ENCODE assay signal across 1 cellular context in the genomic region with DNA sequence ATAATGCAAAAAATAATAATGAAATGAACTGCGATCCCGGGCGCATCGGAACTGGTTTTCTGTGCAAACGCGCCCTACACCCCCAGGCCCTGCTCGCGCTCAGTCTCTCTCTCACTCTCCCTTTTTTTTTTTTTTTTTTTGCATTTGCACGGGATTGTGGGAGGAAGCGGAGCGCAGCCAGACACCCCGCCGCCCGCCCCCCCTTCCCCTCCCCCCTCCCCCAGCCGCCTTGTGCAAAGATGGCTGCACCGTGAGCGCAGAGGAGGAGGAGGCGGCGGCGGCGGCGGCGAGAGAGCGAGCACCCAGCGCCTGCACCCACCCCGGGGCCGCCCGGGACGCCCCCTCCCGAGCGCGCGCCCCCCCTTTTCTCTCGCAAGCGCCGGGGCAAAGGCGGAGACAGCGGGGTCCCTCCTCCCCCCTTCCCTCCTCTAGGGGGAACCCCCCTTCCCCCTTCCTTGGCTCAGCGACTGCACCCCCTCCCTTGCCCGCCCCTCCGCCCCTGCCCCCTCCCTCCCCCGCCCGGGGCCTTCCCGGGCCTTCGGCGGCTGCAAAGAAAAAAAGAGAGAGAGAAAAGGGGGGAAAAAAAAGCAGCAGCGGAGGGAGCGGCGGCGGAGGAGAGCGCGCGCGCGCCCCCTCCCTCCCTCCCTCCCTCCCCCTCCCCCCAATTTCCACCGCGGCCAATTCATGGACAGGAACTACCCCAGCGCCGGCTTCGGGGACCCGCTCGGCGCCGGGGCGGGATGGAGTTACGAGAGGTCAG.
TF ChIP-seq lines count a peak whose summit lies in the region.

A gene with protein sequence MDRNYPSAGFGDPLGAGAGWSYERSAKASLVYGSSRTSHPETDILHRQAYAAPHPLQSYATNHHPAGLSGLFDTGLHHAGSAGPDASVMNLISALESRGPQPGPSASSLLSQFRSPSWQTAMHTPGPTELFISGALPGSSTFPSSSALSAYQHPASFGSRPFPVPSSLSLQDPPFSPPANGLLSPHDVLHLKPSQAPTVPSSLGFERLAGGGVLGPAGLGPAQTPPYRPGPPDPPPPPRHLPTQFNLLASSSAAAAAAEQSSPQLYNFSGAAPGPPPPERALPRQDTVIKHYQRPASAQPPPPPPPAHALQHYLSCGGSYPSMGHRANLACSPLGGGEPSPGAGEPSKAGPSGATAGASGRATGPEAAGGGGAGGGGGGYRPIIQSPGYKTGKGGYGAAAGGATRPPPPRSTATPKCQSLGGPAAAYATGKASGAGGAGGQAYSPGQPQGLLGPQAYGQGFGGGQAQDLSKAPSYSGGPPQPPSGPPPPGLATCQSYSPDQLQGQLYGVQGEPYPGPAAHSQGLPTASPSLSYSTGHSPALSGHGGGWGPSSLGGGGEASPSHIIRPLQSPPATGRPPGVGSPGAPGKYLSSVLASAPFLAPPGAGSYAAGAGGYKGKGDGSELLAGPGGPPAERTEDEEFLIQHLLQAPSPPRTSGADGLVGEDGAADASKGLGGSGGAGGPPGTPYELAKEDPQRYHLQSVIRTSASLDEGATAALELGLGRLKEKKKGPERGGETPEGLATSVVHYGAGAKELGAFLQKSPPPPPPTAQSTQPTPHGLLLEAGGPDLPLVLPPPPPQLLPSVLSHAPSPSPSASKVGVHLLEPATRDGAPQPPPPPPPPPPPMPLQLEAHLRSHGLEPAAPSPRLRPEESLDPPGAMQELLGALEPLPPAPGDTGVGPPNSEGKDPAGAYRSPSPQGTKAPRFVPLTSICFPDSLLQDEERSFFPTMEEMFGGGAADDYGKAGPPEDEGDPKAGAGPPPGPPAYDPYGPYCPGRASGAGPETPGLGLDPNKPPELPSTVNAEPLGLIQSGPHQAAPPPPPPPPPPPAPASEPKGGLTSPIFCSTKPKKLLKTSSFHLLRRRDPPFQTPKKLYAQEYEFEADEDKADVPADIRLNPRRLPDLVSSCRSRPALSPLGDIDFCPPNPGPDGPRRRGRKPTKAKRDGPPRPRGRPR (N-terminal part only) (plus strand): TSS at position 212 of the 760 bp plus-strand sequence. CDS start 473 bp downstream, at position 685.

TF ChIP-seq in K562, 482 proteins besides CTCF, POLR2A, EP300 and RAD21 (continued from another document and continues in another):
- TF ChIP-seq, protein P1, sequence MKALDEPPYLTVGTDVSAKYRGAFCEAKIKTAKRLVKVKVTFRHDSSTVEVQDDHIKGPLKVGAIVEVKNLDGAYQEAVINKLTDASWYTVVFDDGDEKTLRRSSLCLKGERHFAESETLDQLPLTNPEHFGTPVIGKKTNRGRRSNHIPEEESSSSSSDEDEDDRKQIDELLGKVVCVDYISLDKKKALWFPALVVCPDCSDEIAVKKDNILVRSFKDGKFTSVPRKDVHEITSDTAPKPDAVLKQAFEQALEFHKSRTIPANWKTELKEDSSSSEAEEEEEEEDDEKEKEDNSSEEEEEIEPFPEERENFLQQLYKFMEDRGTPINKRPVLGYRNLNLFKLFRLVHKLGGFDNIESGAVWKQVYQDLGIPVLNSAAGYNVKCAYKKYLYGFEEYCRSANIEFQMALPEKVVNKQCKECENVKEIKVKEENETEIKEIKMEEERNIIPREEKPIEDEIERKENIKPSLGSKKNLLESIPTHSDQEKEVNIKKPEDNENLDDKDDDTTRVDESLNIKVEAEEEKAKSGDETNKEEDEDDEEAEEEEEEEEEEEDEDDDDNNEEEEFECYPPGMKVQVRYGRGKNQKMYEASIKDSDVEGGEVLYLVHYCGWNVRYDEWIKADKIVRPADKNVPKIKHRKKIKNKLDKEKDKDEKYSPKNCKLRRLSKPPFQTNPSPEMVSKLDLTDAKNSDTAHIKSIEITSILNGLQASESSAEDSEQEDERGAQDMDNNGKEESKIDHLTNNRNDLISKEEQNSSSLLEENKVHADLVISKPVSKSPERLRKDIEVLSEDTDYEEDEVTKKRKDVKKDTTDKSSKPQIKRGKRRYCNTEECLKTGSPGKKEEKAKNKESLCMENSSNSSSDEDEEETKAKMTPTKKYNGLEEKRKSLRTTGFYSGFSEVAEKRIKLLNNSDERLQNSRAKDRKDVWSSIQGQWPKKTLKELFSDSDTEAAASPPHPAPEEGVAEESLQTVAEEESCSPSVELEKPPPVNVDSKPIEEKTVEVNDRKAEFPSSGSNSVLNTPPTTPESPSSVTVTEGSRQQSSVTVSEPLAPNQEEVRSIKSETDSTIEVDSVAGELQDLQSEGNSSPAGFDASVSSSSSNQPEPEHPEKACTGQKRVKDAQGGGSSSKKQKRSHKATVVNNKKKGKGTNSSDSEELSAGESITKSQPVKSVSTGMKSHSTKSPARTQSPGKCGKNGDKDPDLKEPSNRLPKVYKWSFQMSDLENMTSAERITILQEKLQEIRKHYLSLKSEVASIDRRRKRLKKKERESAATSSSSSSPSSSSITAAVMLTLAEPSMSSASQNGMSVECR (CRISPR knock-in tag; IDR thresholded peaks at IDR 0.05): no peak
- TF ChIP-seq KLF13 (tag; IDR thresholded peaks at IDR 0.05; ENCODE audit: borderline replicate concordance, low read depth): no peak
- TF ChIP-seq, protein P2, sequence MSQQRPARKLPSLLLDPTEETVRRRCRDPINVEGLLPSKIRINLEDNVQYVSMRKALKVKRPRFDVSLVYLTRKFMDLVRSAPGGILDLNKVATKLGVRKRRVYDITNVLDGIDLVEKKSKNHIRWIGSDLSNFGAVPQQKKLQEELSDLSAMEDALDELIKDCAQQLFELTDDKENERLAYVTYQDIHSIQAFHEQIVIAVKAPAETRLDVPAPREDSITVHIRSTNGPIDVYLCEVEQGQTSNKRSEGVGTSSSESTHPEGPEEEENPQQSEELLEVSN (IDR thresholded peaks at IDR 0.05; ENCODE audit: borderline replicate concordance in 1 of 2, extremely low read depth in 1 of 2, insufficient read depth in 1 of 2, insufficient read length in 1 of 2, low read depth in 1 of 2, low read length in 1 of 2, poor library complexity in 1 of 2, severe bottlenecking in 1 of 2): peak in 1 of 2 experiments; percentile 26
- 0 out of 2 replicates have a peak, but pooled peaks have one; percentile 12 for TF ChIP-seq BRD4 (IDR thresholded peaks at IDR 0.05)
- TF ChIP-seq MAZ (CRISPR knock-in tag; conservative IDR thresholded peaks at IDR 0.05 in 1 of 2, IDR thresholded peaks at IDR 0.05 in 1 of 2): peak; percentile 58 to 87
- peak; percentile 56 for TF ChIP-seq TAF1 (IDR thresholded peaks at IDR 0.05; ENCODE audit: control insufficient read depth, extremely low read depth, insufficient read depth, low read length, severe bottlenecking)
- peak; percentile 41 to 88 (median 85) for TF ChIP-seq YY1 (IDR thresholded peaks at IDR 0.05; ENCODE audit: borderline replicate concordance in 1 of 3, control insufficient read depth in 1 of 3, extremely low read depth in 1 of 3, insufficient read depth in 3 of 3, insufficient read length in 1 of 3, insufficient replicate concordance in 2 of 3, low read depth in 1 of 3, low read length in 2 of 3)
- TF ChIP-seq FOXA1 (IDR thresholded peaks at IDR 0.05; ENCODE audit: borderline replicate concordance): no peak
- no peak for TF ChIP-seq SRF (CRISPR knock-in tag; IDR thresholded peaks at IDR 0.05)
- TF ChIP-seq, protein P3, sequence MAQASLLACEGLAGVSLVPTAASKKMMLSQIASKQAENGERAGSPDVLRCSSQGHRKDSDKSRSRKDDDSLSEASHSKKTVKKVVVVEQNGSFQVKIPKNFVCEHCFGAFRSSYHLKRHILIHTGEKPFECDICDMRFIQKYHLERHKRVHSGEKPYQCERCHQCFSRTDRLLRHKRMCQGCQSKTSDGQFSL (CRISPR knock-in tag; IDR thresholded peaks at IDR 0.05): peak; percentile 86
- TF ChIP-seq, protein P3 (tag; IDR thresholded peaks at IDR 0.05): peak in 1 of 2 experiments; percentile 96; a peak in 2 of 4 replicates
- TF ChIP-seq ZNF444 (CRISPR knock-in tag; IDR thresholded peaks at IDR 0.05): peak; percentile 71
- peak; percentile 25 to 37; a peak in 1 of 4 replicates for TF ChIP-seq NONO (IDR thresholded peaks at IDR 0.05; ENCODE audit: low read depth in 2 of 2, low read length in 1 of 2)
- TF ChIP-seq ZNF589 (CRISPR knock-in tag; IDR thresholded peaks at IDR 0.05; ENCODE audit: low read depth): 0 out of 2 replicates have a peak, but pooled peaks have one; percentile 28
- TF ChIP-seq NR2C1 (IDR thresholded peaks at IDR 0.05): no peak
- no peak for TF ChIP-seq NR2C1 (tag; IDR thresholded peaks at IDR 0.05)
- TF ChIP-seq JUND (IDR thresholded peaks at IDR 0.05; ENCODE audit: borderline replicate concordance, low read depth, low read length): 0 out of 2 replicates have a peak, but pooled peaks have one; percentile 8
- no peak for TF ChIP-seq JUND (tag; IDR thresholded peaks at IDR 0.05; ENCODE audit: borderline replicate concordance, low read depth, low read length)
- TF ChIP-seq MYC (IDR thresholded peaks at IDR 0.05; ENCODE audit: low read depth, low read length): 0 out of 2 replicates have a peak, but pooled peaks have one; percentile 36
- TF ChIP-seq MYC (CRISPR knock-in tag; IDR thresholded peaks at IDR 0.05; ENCODE audit: borderline replicate concordance, low read depth): no peak
- no peak; a peak in 1 of 4 replicates for TF ChIP-seq TBL1XR1 (IDR thresholded peaks at IDR 0.05; ENCODE audit: low read length in 2 of 2)
- TF ChIP-seq, protein P4, sequence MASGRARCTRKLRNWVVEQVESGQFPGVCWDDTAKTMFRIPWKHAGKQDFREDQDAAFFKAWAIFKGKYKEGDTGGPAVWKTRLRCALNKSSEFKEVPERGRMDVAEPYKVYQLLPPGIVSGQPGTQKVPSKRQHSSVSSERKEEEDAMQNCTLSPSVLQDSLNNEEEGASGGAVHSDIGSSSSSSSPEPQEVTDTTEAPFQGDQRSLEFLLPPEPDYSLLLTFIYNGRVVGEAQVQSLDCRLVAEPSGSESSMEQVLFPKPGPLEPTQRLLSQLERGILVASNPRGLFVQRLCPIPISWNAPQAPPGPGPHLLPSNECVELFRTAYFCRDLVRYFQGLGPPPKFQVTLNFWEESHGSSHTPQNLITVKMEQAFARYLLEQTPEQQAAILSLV (tag; IDR thresholded peaks at IDR 0.05): no peak
- TF ChIP-seq ZNF134 (CRISPR knock-in tag; conservative IDR thresholded peaks at IDR 0.05): no peak
- peak; percentile 79; the same call in 1 of the 2 replicates for TF ChIP-seq GTF2E2 (tag; IDR thresholded peaks at IDR 0.05)
- peak; percentile 98 for TF ChIP-seq ZNF384 (IDR thresholded peaks at IDR 0.05; ENCODE audit: low read depth, low read length)
- peak; percentile 25; the same call in 1 of the 2 replicates for TF ChIP-seq CXXC5 (CRISPR knock-in tag; IDR thresholded peaks at IDR 0.05)
- no peak for TF ChIP-seq CHD1 (IDR thresholded peaks at IDR 0.05; ENCODE audit: low read length)
- no peak for TF ChIP-seq MEF2A (IDR thresholded peaks at IDR 0.05; ENCODE audit: control insufficient read depth, low read depth, low read length)
- no peak for TF ChIP-seq ZNF41 (CRISPR knock-in tag; conservative IDR thresholded peaks at IDR 0.05)
- TF ChIP-seq, protein P5, sequence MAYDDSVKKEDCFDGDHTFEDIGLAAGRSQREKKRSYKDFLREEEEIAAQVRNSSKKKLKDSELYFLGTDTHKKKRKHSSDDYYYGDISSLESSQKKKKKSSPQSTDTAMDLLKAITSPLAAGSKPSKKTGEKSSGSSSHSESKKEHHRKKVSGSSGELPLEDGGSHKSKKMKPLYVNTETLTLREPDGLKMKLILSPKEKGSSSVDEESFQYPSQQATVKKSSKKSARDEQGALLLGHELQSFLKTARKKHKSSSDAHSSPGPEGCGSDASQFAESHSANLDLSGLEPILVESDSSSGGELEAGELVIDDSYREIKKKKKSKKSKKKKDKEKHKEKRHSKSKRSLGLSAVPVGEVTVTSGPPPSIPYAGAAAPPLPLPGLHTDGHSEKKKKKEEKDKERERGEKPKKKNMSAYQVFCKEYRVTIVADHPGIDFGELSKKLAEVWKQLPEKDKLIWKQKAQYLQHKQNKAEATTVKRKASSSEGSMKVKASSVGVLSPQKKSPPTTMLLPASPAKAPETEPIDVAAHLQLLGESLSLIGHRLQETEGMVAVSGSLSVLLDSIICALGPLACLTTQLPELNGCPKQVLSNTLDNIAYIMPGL (CRISPR knock-in tag; IDR thresholded peaks at IDR 0.05): 0 out of 2 replicates have a peak, but pooled peaks have one; percentile 2
- TF ChIP-seq SIN3A (IDR thresholded peaks at IDR 0.05; ENCODE audit: borderline replicate concordance in 2 of 2, control insufficient read depth in 1 of 2, low read depth in 2 of 2, low read length in 2 of 2): peak; percentile 35 to 62; a peak in 1 of 4 replicates
- 0 out of 4 replicates have a peak, but pooled peaks of 1 of the 2 experiments have one; percentile 61 for TF ChIP-seq KDM1A (IDR thresholded peaks at IDR 0.05)
- no peak for TF ChIP-seq MED1 (CRISPR knock-in tag; IDR thresholded peaks at IDR 0.05; ENCODE audit: borderline replicate concordance)
- TF ChIP-seq POLR2G (IDR thresholded peaks at IDR 0.05; ENCODE audit: low read depth, low read length): peak; percentile 55; the same call in 1 of the 2 replicates
- TF ChIP-seq BACH1 (tag; IDR thresholded peaks at IDR 0.05): no peak
- TF ChIP-seq, protein P6, sequence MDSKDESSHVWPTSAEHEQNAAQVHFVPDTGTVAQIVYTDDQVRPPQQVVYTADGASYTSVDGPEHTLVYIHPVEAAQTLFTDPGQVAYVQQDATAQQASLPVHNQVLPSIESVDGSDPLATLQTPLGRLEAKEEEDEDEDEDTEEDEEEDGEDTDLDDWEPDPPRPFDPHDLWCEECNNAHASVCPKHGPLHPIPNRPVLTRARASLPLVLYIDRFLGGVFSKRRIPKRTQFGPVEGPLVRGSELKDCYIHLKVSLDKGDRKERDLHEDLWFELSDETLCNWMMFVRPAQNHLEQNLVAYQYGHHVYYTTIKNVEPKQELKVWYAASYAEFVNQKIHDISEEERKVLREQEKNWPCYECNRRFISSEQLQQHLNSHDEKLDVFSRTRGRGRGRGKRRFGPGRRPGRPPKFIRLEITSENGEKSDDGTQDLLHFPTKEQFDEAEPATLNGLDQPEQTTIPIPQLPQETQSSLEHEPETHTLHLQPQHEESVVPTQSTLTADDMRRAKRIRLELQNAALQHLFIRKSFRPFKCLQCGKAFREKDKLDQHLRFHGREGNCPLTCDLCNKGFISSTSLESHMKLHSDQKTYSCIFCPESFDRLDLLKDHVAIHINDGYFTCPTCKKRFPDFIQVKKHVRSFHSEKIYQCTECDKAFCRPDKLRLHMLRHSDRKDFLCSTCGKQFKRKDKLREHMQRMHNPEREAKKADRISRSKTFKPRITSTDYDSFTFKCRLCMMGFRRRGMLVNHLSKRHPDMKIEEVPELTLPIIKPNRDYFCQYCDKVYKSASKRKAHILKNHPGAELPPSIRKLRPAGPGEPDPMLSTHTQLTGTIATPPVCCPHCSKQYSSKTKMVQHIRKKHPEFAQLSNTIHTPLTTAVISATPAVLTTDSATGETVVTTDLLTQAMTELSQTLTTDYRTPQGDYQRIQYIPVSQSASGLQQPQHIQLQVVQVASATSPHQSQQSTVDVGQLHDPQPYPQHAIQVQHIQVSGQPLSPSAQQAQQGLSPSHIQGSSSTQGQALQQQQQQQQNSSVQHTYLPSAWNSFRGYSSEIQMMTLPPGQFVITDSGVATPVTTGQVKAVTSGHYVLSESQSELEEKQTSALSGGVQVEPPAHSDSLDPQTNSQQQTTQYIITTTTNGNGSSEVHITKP (IDR thresholded peaks at IDR 0.05; ENCODE audit: partially characterized antibody): peak; percentile 63
- peak; percentile 75 for TF ChIP-seq ZBTB7A (IDR thresholded peaks at IDR 0.05; ENCODE audit: borderline replicate concordance, control insufficient read depth, low read depth, low read length)
